Comparison of ENCODE assay signal across 19 cellular contexts in the genomic region with DNA sequence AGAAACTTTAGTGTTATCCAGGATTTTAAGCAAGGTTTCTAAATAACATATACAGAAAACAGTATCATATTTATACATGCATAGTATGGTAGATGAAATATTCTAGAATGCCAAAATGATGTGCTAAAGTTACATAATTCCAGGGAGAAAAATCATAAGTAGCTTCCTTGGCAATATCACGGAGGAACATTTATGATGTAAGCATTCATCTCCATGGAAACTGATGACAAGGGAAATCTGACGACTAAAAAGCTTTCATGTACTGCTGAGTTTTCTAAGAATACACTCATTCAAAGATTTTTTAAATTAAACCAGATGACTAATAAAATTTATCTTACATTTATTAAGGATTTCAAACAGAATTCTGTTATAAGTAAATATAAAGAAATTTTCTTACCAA. TPM values are rescaled to one million over a fixed set of nuclear protein-coding genes. Genes with fewer than 3 reads are reported as not detected.
DNase-seq lines count a peak whose midpoint lies in the region; ATAC-seq, FAIRE-seq and TF ChIP-seq lines count a peak whose summit lies in the region.
"Had no signal": no experiment of that assay in that cellular context is flagged by ENCODE, and none has a peak within 500 bp of the region (broad histone marks: within the 10 kb centered on the region; RNA-seq: fewer than 3 reads in every experiment).

No MANE protein-coding gene starts in this region.

- H4K91ac ChIP-seq in mesenchymal stem cell (ENCODE audit: low read length) = no peak overlapping the region

- no peak overlapping the region for H3K4me3 ChIP-seq in mesenchymal stem cell (ENCODE audit: insufficient read depth in 1 of 2, low read depth in 1 of 2, low read length in 2 of 2)
- H3K4me3 ChIP-seq in WERI-Rb-1 (ENCODE audit: low read depth, low read length) = no peak overlapping the region
- H3K4me3 ChIP-seq: BLaER1, Peyer's patch had no signal

- H2BK120ac ChIP-seq in mesenchymal stem cell (ENCODE audit: low read depth, low read length) = no peak overlapping the region

- H3K9ac ChIP-seq in mesenchymal stem cell (ENCODE audit: low read length) = peak overlapping the region; percentile 60
- H3K9ac ChIP-seq: BLaER1 had no signal

- H3K9me3 ChIP-seq in mesenchymal stem cell (ENCODE audit: control insufficient read depth, low read length) = no peaks in the 10 kb centered on the region
- peaks cover 3% of the 10 kb centered on the region for H3K9me3 ChIP-seq in WERI-Rb-1 (ENCODE audit: severe bottlenecking)
- H3K9me3 ChIP-seq: Peyer's patch had no signal

- ATAC-seq in GM19351 (IDR thresholded peaks at IDR 0.05; ENCODE audit: unreplicated experiment) = no peak
- ATAC-seq in GM18858 (IDR thresholded peaks at IDR 0.05; ENCODE audit: unreplicated experiment) = no peak

- no peak overlapping the region for H3K4ac ChIP-seq in mesenchymal stem cell (ENCODE audit: low read depth in 1 of 2, low read length in 2 of 2)

- peak; percentile 20 for FAIRE-seq in H54 (lab: Jason Lieb, UNC)
- FAIRE-seq: GM12892 had no signal

- H2AK5ac ChIP-seq in mesenchymal stem cell (ENCODE audit: low read length, severe bottlenecking) = no peak overlapping the region

- no peak for TF ChIP-seq CTCF in WERI-Rb-1 (IDR thresholded peaks at IDR 0.05; ENCODE audit: low read depth, low read length)

- H2AFZ ChIP-seq in mesenchymal stem cell (ENCODE audit: low read depth, low read length) = no peak overlapping the region

- no peak for DNase-seq in H54 (ENCODE audit: insufficient read length, low spot score)
- peak; percentile 9 for DNase-seq in SK-MEL-5 (ENCODE audit: low read depth, low spot score)
- DNase-seq in fibroblast of gingiva (ENCODE audit: low read depth) = peak; percentile 1
- no peak for DNase-seq in mesenchymal stem cell
- no peak for DNase-seq in WERI-Rb-1
- DNase-seq: CD4-positive, alpha-beta T cell; COR-L47; MM.1S; NCI-H1092; NCI-H1436 treated with DMSO at 0.1 percent for 48 hours; NCI-H1930; NCI-H226; NCI-H510A treated with DMSO at 0.1 percent for 48 hours; NCI-H774; Peyer's patch had no signal

- WGBS in mesenchymal stem cell = 94% methylated on average over 2 of the region's 2 CpGs

- H3K27ac ChIP-seq in mesenchymal stem cell (ENCODE audit: low read length, poor library complexity, severe bottlenecking) (no peak overlapping the region), WERI-Rb-1 (no peak overlapping the region)
- H3K27ac ChIP-seq: BLaER1, Peyer's patch had no signal

- no peak overlapping the region for H3K14ac ChIP-seq in mesenchymal stem cell (ENCODE audit: low read length in 2 of 2)

- H3K79me1 ChIP-seq in mesenchymal stem cell (replicated peaks; ENCODE audit: low read length, poor library complexity, severe bottlenecking) = peaks cover 16% of the 10 kb centered on the region

- peaks cover 13% of the 10 kb centered on the region for H3K4me1 ChIP-seq in mesenchymal stem cell (ENCODE audit: control insufficient read depth, insufficient read depth, low read depth, low read length)

- H3K36me3 ChIP-seq in mesenchymal stem cell (ENCODE audit: control insufficient read depth in 1 of 2, insufficient read depth in 2 of 2, low read depth in 1 of 2, low read length in 2 of 2) (peaks cover 2 to 23% of the 10 kb centered on the region in 2 experiments), WERI-Rb-1 (peaks cover 5% of the 10 kb centered on the region)
- H3K36me3 ChIP-seq: Peyer's patch had no signal

- TF ChIP-seq POLR2A in H54 (IDR thresholded peaks at IDR 0.05; ENCODE audit: low read depth, low read length) = no peak

- no peak overlapping the region for H3K23ac ChIP-seq in mesenchymal stem cell (ENCODE audit: low read length in 2 of 2)

- H2BK15ac ChIP-seq in mesenchymal stem cell (ENCODE audit: low read depth, poor library complexity, severe bottlenecking) = no peak overlapping the region

- H3K4me2 ChIP-seq in mesenchymal stem cell (ENCODE audit: low read length, poor library complexity, severe bottlenecking) = no peak overlapping the region
- H3K4me2 ChIP-seq: BLaER1 had no signal

- H2BK12ac ChIP-seq in mesenchymal stem cell (ENCODE audit: low read length in 2 of 2) = no peak overlapping the region

- H3K18ac ChIP-seq in mesenchymal stem cell (ENCODE audit: low read depth in 1 of 2, low read length in 2 of 2) = no peak overlapping the region

- in situ Hi-C loops in SK-MEL-5 (cut with HindIII; ENCODE audit: low pct_unique_long_range_greater_than_20kb, low sequenced_read_pairs) = no loop called here

- H2BK5ac ChIP-seq in mesenchymal stem cell (ENCODE audit: low read depth, low read length, poor library complexity, severe bottlenecking) = no peak overlapping the region

- H4K8ac ChIP-seq in mesenchymal stem cell (ENCODE audit: low read length) = no peak overlapping the region

- H3K27me3 ChIP-seq in mesenchymal stem cell (ENCODE audit: control insufficient read depth in 1 of 2, insufficient read depth in 1 of 2, low read length in 2 of 2) (no peaks in the 10 kb centered on the region), WERI-Rb-1 (ENCODE audit: insufficient read depth, low read depth, severe bottlenecking) (no peaks in the 10 kb centered on the region)
- H3K27me3 ChIP-seq: BLaER1, Peyer's patch had no signal

RNA-seq across cellular contexts. Expression of a gene that starts 4.7 kb away (rescaled TPM):
- total RNA-seq in SK-MEL-5 (2014; rRNA removed; shearing (Covaris generic)) = 41.9 and 48.4 TPM in 2 replicates
- polyA plus RNA-seq in SK-MEL-5 (2015; cell fraction: cytosol; rRNA removed) = 23.0 and 27.1 TPM in 2 replicates
- 15.5 and 22.7 TPM in 2 replicates for polyA plus RNA-seq in SK-MEL-5 (2015; cell fraction: nucleus; rRNA removed)
- 6.3 TPM for polyA plus RNA-seq in mesenchymal stem cell (2013, experiment 1 of 2)
- polyA plus RNA-seq in mesenchymal stem cell (2013, experiment 2 of 2) = 6.3 TPM

RNA-seq across cellular contexts. Expression of a gene that starts 29.9 kb away (rescaled TPM):
- total RNA-seq in SK-MEL-5 (2014; rRNA removed; shearing (Covaris generic)) = not detected in 2 replicates
- not detected in 2 replicates for polyA plus RNA-seq in SK-MEL-5 (2015; cell fraction: cytosol; rRNA removed)
- polyA plus RNA-seq in SK-MEL-5 (2015; cell fraction: nucleus; rRNA removed) = not detected in 2 replicates
- polyA plus RNA-seq in mesenchymal stem cell (2013, experiment 1 of 2) = 22.4 TPM
- polyA plus RNA-seq in mesenchymal stem cell (2013, experiment 2 of 2) = 22.9 TPM
- total RNA-seq: CD4-positive, alpha-beta T cell had no signal

RNA-seq across cellular contexts. Expression of a gene that starts 30.0 kb away (rescaled TPM):
- total RNA-seq in SK-MEL-5 (2014; rRNA removed; shearing (Covaris generic)) = 15.5 and 17.2 TPM in 2 replicates
- polyA plus RNA-seq in SK-MEL-5 (2015; cell fraction: cytosol; rRNA removed) = 10.5 and 10.8 TPM in 2 replicates
- 36.7 and 48.3 TPM in 2 replicates for polyA plus RNA-seq in SK-MEL-5 (2015; cell fraction: nucleus; rRNA removed)
- polyA plus RNA-seq in mesenchymal stem cell (2013, experiment 1 of 2) = 12.7 TPM
- polyA plus RNA-seq in mesenchymal stem cell (2013, experiment 2 of 2) = 12.8 TPM

Comparison
In these comparisons a context has a peak if more than half of its experiments do, and no peak if none do; other contexts are left out.
1. DNase-seq: peak in SK-MEL-5 (single experiment) and fibroblast of gingiva (single experiment); none in H54 (single experiment), mesenchymal stem cell (single experiment) and WERI-Rb-1 (single experiment).